Comparison of ENCODE assay signal across 8 cellular contexts in genomic region chr16:11670171-11671131, GRCh38. TPM values are rescaled to one million over a fixed set of nuclear protein-coding genes. Genes with fewer than 3 reads are reported as not detected.
DNase-seq lines count a peak whose midpoint lies in the region; ATAC-seq, FAIRE-seq and TF ChIP-seq lines count a peak whose summit lies in the region.

No MANE protein-coding gene starts in this region.

- H3K9me3 ChIP-seq in OCI-LY3 (ENCODE audit: insufficient read depth, low read length) (no peaks in the 10 kb centered on the region), esophagus muscularis mucosa (no peaks in the 10 kb centered on the region)

- H3K4me3 Mint-ChIP-seq in stimulated activated memory B cell treated with anti-CD40 and anti-IgM and Interleukin-4, amounts not matched to agents 10 μg/mL and 1 μg/mL and 100 μg/mL, for 72 hours: peak overlapping the region; percentile 89

- peak overlapping the region; percentile 83 for H3K27ac ChIP-seq in OCI-LY3 (ENCODE audit: low read length)
- peak overlapping the region; percentile 78 to 85 (median 84) for H3K27ac ChIP-seq in esophagus muscularis mucosa (replicated peaks in 1 of 4)

- peak overlapping the region; percentile 98 for H3K4me2 ChIP-seq in OCI-LY3 (ENCODE audit: low read length)

- 0 out of 2 replicates have a peak, but pooled peaks cover 7% of the 10 kb centered on the region for H3K27me3 ChIP-seq in OCI-LY3 (ENCODE audit: low read depth, low read length)
- no peaks in the 10 kb centered on the region for H3K27me3 ChIP-seq in esophagus muscularis mucosa

- TF ChIP-seq CTCF in OCI-LY3 (IDR thresholded peaks at IDR 0.05; ENCODE audit: low read depth, low read length) (no peak), esophagus muscularis mucosa (IDR thresholded peaks at IDR 0.05) (no peak)

- ATAC-seq in GM19023 (IDR thresholded peaks at IDR 0.05; ENCODE audit: unreplicated experiment): peak; percentile 40
- peak; percentile 51 for ATAC-seq in stimulated activated memory B cell treated with anti-CD40 and anti-IgM and Interleukin-4, amounts not matched to agents 10 μg/mL and 1 μg/mL and 100 μg/mL, for 72 hours
- no peak for ATAC-seq in HG02571 (IDR thresholded peaks at IDR 0.05; ENCODE audit: unreplicated experiment)
- ATAC-seq in GM21360 (IDR thresholded peaks at IDR 0.05; ENCODE audit: unreplicated experiment): no peak

- WGBS in esophagus muscularis mucosa: 65% methylated on average over 11 of the region's 27 CpGs

- H2AFZ ChIP-seq in OCI-LY3 (ENCODE audit: low read depth, low read length): no peak overlapping the region

- peak overlapping the region; percentile 97 for H3K9ac ChIP-seq in OCI-LY3 (ENCODE audit: low read length)

- H3K79me2 ChIP-seq in OCI-LY3 (ENCODE audit: low read length): peaks cover 67% of the 10 kb centered on the region

- peaks cover 72% of the 10 kb centered on the region for H3K4me1 Mint-ChIP-seq in stimulated activated memory B cell treated with anti-CD40 and anti-IgM and Interleukin-4, amounts not matched to agents 10 μg/mL and 1 μg/mL and 100 μg/mL, for 72 hours

- H3K36me3 ChIP-seq in OCI-LY3 (replicated peaks; ENCODE audit: low read depth, low read length) (peaks cover 33% of the 10 kb centered on the region), esophagus muscularis mucosa (peaks cover 0 to under 1% (median under 1%) of the 10 kb centered on the region in 4 donors)

- H3K36me3 Mint-ChIP-seq in stimulated activated memory B cell treated with anti-CD40 and anti-IgM and Interleukin-4, amounts not matched to agents 10 μg/mL and 1 μg/mL and 100 μg/mL, for 72 hours: no peaks in the 10 kb centered on the region

- peaks cover 40% of the 10 kb centered on the region for H3K4me1 ChIP-seq in OCI-LY3 (ENCODE audit: low read length)
- peaks cover 69 to 74% (median 71%) of the 10 kb centered on the region in 4 donors for H3K4me1 ChIP-seq in esophagus muscularis mucosa

- no peak for TF ChIP-seq POLR2A in esophagus muscularis mucosa (IDR thresholded peaks at IDR 0.05; ENCODE audit: low read depth)

- no peak for FAIRE-seq in RCC 7860 (lab: Jason Lieb, UNC)

- no peak for TF ChIP-seq EP300 in esophagus muscularis mucosa (IDR thresholded peaks at IDR 0.05)

- peak overlapping the region; percentile 94 for H3K27ac Mint-ChIP-seq in stimulated activated memory B cell treated with anti-CD40 and anti-IgM and Interleukin-4, amounts not matched to agents 10 μg/mL and 1 μg/mL and 100 μg/mL, for 72 hours

- H3K4me3 ChIP-seq in OCI-LY3 (ENCODE audit: low read length) (peak overlapping the region; percentile 95), esophagus muscularis mucosa (peak overlapping the region; percentile 73 to 99 (median 96))

- DNase-seq in esophagus muscularis mucosa (ENCODE audit: extremely low spot score) (no peak), dedifferentiated amniotic fluid mesenchymal stem cell (ENCODE audit: extremely low spot score) (no peak), RCC 7860 (ENCODE audit: low spot score) (no peak)

- intact Hi-C loops in esophagus muscularis mucosa (cut with DNase I): loop anchor here (10.0 kb wide), 1 partner anchor 64 kb away; no protein-coding TSS in a partner anchor

- no peaks in the 10 kb centered on the region for H3K27me3 Mint-ChIP-seq in stimulated activated memory B cell treated with anti-CD40 and anti-IgM and Interleukin-4, amounts not matched to agents 10 μg/mL and 1 μg/mL and 100 μg/mL, for 72 hours

- peaks cover 57% of the 10 kb centered on the region for H4K20me1 ChIP-seq in OCI-LY3 (ENCODE audit: insufficient read depth, low read length)

- no peaks in the 10 kb centered on the region for H3K9me3 Mint-ChIP-seq in stimulated activated memory B cell treated with anti-CD40 and anti-IgM and Interleukin-4, amounts not matched to agents 10 μg/mL and 1 μg/mL and 100 μg/mL, for 72 hours

RNA-seq across cellular contexts. Expression of gene SNN, which starts 2.2 kb away (rescaled TPM):
- 10 to 100 TPM; 30.7 to 66.9 (median 33.6) TPM for total RNA-seq in esophagus muscularis mucosa

Comparison
In these comparisons a context has a peak if more than half of its experiments do, and no peak if none do; other contexts are left out.
1. ATAC-seq: peak in GM19023 (single experiment) and stimulated activated memory B cell treated with anti-CD40 and anti-IgM and Interleukin-4, amounts not matched to agents 10 μg/mL and 1 μg/mL and 100 μg/mL, for 72 hours (single experiment); none in HG02571 (single experiment) and GM21360 (single experiment).